ENCODE assay signal across 1 cellular context in genomic region chr11:108025387-108026080, GRCh38.
A peak's percentile ranks its signal among the peaks of the same experiment; 100 is the strongest.
TF ChIP-seq lines count a peak whose summit lies in the region.

No MANE protein-coding gene starts in this region.

TF ChIP-seq in HepG2, 621 proteins besides CTCF, POLR2A, EP300 and RAD21 (continued from another document):
- TF ChIP-seq, protein P1, sequence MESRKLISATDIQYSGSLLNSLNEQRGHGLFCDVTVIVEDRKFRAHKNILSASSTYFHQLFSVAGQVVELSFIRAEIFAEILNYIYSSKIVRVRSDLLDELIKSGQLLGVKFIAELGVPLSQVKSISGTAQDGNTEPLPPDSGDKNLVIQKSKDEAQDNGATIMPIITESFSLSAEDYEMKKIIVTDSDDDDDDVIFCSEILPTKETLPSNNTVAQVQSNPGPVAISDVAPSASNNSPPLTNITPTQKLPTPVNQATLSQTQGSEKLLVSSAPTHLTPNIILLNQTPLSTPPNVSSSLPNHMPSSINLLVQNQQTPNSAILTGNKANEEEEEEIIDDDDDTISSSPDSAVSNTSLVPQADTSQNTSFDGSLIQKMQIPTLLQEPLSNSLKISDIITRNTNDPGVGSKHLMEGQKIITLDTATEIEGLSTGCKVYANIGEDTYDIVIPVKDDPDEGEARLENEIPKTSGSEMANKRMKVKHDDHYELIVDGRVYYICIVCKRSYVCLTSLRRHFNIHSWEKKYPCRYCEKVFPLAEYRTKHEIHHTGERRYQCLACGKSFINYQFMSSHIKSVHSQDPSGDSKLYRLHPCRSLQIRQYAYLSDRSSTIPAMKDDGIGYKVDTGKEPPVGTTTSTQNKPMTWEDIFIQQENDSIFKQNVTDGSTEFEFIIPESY (CRISPR knock-in tag; IDR thresholded peaks at IDR 0.05) = peak; percentile 74; the same call in 1 of the 2 replicates
- TF ChIP-seq, protein P2, sequence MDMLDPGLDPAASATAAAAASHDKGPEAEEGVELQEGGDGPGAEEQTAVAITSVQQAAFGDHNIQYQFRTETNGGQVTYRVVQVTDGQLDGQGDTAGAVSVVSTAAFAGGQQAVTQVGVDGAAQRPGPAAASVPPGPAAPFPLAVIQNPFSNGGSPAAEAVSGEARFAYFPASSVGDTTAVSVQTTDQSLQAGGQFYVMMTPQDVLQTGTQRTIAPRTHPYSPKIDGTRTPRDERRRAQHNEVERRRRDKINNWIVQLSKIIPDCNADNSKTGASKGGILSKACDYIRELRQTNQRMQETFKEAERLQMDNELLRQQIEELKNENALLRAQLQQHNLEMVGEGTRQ (IDR thresholded peaks at IDR 0.05; ENCODE audit: low read depth, low read length) = no peak
- TF ChIP-seq, protein P2 (CRISPR knock-in tag; IDR thresholded peaks at IDR 0.05; ENCODE audit: borderline replicate concordance) = no peak
- TF ChIP-seq ZNF234 (CRISPR knock-in tag; conservative IDR thresholded peaks at IDR 0.05) = no peak
- TF ChIP-seq GFI1 (CRISPR knock-in tag; IDR thresholded peaks at IDR 0.05; ENCODE audit: borderline replicate concordance) = 0 out of 2 replicates have a peak, but pooled peaks have one; percentile 22
- no peak for TF ChIP-seq KDM2A (CRISPR knock-in tag; IDR thresholded peaks at IDR 0.05; ENCODE audit: borderline replicate concordance, low read depth)
- TF ChIP-seq FOXK2 (IDR thresholded peaks at IDR 0.05) = no peak
